9 cellular contexts compared by ENCODE assay signal in genomic region chr4:68904786-68905185, GRCh38. TPM values are rescaled to one million over a fixed set of nuclear protein-coding genes. Genes with fewer than 3 reads are reported as not detected.
A peak's percentile ranks its signal among the peaks of the same experiment; 100 is the strongest.
DNase-seq lines count a peak whose midpoint lies in the region; ATAC-seq and TF ChIP-seq lines count a peak whose summit lies in the region.
"Had no signal": no experiment of that assay in that cellular context is flagged by ENCODE, and none has a peak within 500 bp of the region (broad histone marks: within the 10 kb centered on the region; RNA-seq: fewer than 3 reads in every experiment).

No MANE protein-coding gene starts in this region.

- DNase-seq in DMS153 treated with DMSO at 0.1 percent for 48 hours (lab: John Stamatoyannopoulos, UW; ENCODE audit: unreplicated experiment), result peak; percentile 54
- peak; percentile 21 for DNase-seq in HEK293T (ENCODE audit: extremely low spot score)
- peak; percentile 67 for DNase-seq in OCI-M1 (lab: John Stamatoyannopoulos, UW)
- DNase-seq in kidney epithelial cell (ENCODE audit: low read depth), result no peak
- DNase-seq in activated T-cell treated with anti-CD3 and anti-CD28 coated beads, Interleukin-2, amount 50 U/mL, for 1 hour, result no peak
- no peak for DNase-seq in DMS 273 treated with DMSO at 0.1 percent for 48 hours (lab: John Stamatoyannopoulos, UW)
- no peak for DNase-seq in NCI-H1436 treated with DMSO at 0.1 percent for 48 hours (lab: John Stamatoyannopoulos, UW)

- POLR2A ChIA-PET in HEK293T (lab: Yijun Ruan, JAX), result no interaction called here

- no peaks in the 10 kb centered on the region for H3K27me3 ChIP-seq in kidney epithelial cell (ENCODE audit: control insufficient read depth, insufficient read depth, low read length)

- no peaks in the 10 kb centered on the region for H3K36me3 ChIP-seq in kidney epithelial cell (ENCODE audit: control insufficient read depth, insufficient read depth, low read length)

- CTCF ChIA-PET in HEK293T (lab: Yijun Ruan, JAX), result no interaction called here

- no peak for ATAC-seq in GM19351 (IDR thresholded peaks at IDR 0.05; ENCODE audit: unreplicated experiment)

- peak; percentile 50 for TF ChIP-seq CTCF in kidney epithelial cell (IDR thresholded peaks at IDR 0.05; ENCODE audit: insufficient read depth, low read length, poor library complexity, severe bottlenecking)

- no peak overlapping the region for H3K4me3 ChIP-seq in kidney epithelial cell (ENCODE audit: low read depth, low read length)

TF ChIP-seq in HEK293T, 16 proteins besides CTCF, POLR2A, EP300 and RAD21:
- no peak for TF ChIP-seq L3MBTL2 (conservative IDR thresholded peaks at IDR 0.05)
- no peak for TF ChIP-seq FOXK2 (IDR thresholded peaks at IDR 0.05)
- TF ChIP-seq NFRKB (IDR thresholded peaks at IDR 0.05), result no peak
- TF ChIP-seq ZNF384 (IDR thresholded peaks at IDR 0.05), result no peak
- TF ChIP-seq PKNOX1 (IDR thresholded peaks at IDR 0.05), result no peak
- no peak for TF ChIP-seq FOXM1 (IDR thresholded peaks at IDR 0.05; ENCODE audit: borderline replicate concordance)
- TF ChIP-seq BHLHE40 (IDR thresholded peaks at IDR 0.05; ENCODE audit: borderline replicate concordance), result no peak
- no peak for TF ChIP-seq SUZ12 (IDR thresholded peaks at IDR 0.05)
- no peak for TF ChIP-seq FOXA1 (IDR thresholded peaks at IDR 0.05)
TF ChIP-seq in HEK293T: peak in this region for 0.

RNA-seq across cellular contexts. Expression of gene UGT2A3, which starts 46.8 kb away (rescaled TPM):
- total RNA-seq in kidney epithelial cell, result not detected in 2 replicates
- total RNA-seq: Daoy had no signal

Comparison
In these comparisons a context has a peak if more than half of its experiments do, and no peak if none do; other contexts are left out.
1. DNase-seq: peak in DMS153 treated with DMSO at 0.1 percent for 48 hours (single experiment), HEK293T (single experiment) and OCI-M1 (single experiment); none in kidney epithelial cell (single experiment), activated T-cell treated with anti-CD3 and anti-CD28 coated beads, Interleukin-2, amount 50 U/mL, for 1 hour (single experiment), DMS 273 treated with DMSO at 0.1 percent for 48 hours (single experiment) and NCI-H1436 treated with DMSO at 0.1 percent for 48 hours (single experiment).